ENCODE assay signal across 20 cellular contexts in the genomic region with DNA sequence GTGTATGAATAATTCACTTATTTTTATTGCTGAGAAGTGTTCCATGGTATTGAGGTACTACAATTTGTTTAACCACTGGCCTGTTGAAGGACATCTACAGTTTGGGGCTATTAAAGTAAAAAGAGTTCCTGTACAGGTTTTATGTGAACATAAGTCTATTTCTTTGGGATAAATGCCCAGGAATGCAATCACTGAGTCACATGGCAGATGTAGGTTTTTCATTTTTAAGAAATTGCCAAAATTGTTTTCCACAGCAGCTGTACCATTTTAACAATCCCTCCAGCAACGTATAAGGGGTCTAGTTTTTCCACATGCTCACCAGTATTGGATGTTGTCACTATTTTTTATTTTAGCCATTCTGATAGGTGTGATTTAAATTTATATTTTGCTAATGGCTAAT.
"Had no signal": no experiment of that assay in that cellular context is flagged by ENCODE, and none has a peak within 500 bp of the region (broad histone marks: within the 10 kb centered on the region; RNA-seq: fewer than 3 reads in every experiment).

No MANE protein-coding gene starts in this region.

- H3K36me3 Mint-ChIP-seq: activated naive CD8-positive, alpha-beta T cell treated with anti-CD3 and anti-CD28 coated beads, Interleukin-2, amount 10 ng/mL, durations not matched to agents 7 days and 5 days; natural killer cell treated with Interleukin-12 subunit alpha and Interleukin-12 subunit beta and Interleukin-15 and Interleukin-18, amount 100 ng/mL, for 72 hours had no signal

- H3K4me1 Mint-ChIP-seq: activated naive CD8-positive, alpha-beta T cell treated with anti-CD3 and anti-CD28 coated beads, Interleukin-2, amount 10 ng/mL, durations not matched to agents 7 days and 5 days; stimulated activated naive B cell treated with anti-CD40 and anti-IgM and Interleukin-4, amounts not matched to agents 10 μg/mL and 1 μg/mL and 100 μg/mL, for 72 hours; T-helper 17 cell had no signal

- DNase-seq: activated CD4-positive, alpha-beta T cell treated with anti-CD3 and anti-CD28 coated beads for 4 hours; activated CD4-positive, alpha-beta T cell treated with anti-CD3 and anti-CD28 coated beads, Interleukin-2, amount 50 U/mL, for 48 hours; activated CD4-positive, CD25-positive, alpha-beta regulatory T cell; activated CD8-positive, alpha-beta memory T cell treated with anti-CD3 and anti-CD28 coated beads, Interleukin-2, amount 50 U/mL, for 48 hours; activated naive CD4-positive, alpha-beta T cell; activated naive CD8-positive, alpha-beta T cell treated with anti-CD3 and anti-CD28 coated beads, Interleukin-2, amount 10 ng/mL, durations not matched to agents 7 days and 5 days; activated T-cell treated with anti-CD3 and anti-CD28 coated beads, Interleukin-2, amount 50 U/mL, for 4 hours; amniotic stem cell; effector CD4-positive, alpha-beta T cell; ovary; sigmoid colon; stimulated activated CD4-positive, alpha-beta T cell treated with anti-CD3 and anti-CD28 coated beads, Interleukin-2, amount 100 ng/mL, for 48 hours; stimulated activated naive B cell treated with anti-CD40 and anti-IgM and Interleukin-4, amounts not matched to agents 10 μg/mL and 1 μg/mL and 100 μg/mL, for 72 hours; SW 1271; T-helper 17 cell; transverse colon had no signal

- H3K27me3 Mint-ChIP-seq: dendritic cell treated with granulocyte-macrophage colony-stimulating factor and Interleukin-4, amounts not matched to agents 40 ng/mL and 50 ng/mL, for 4 days; stimulated activated naive B cell treated with anti-CD40 and anti-IgM and Interleukin-4, amounts not matched to agents 10 μg/mL and 1 μg/mL and 100 μg/mL, for 72 hours; T-helper 17 cell had no signal

- H3K27me3 ChIP-seq: cardiac muscle cell, ovary, sigmoid colon, transverse colon had no signal

- H3K9me3 Mint-ChIP-seq: activated naive CD8-positive, alpha-beta T cell treated with anti-CD3 and anti-CD28 coated beads, Interleukin-2, amount 10 ng/mL, durations not matched to agents 7 days and 5 days; activated T-helper 2 cell treated with anti-CD3 and anti-CD28 coated beads, Interferon-gamma antibody, Interleukin-2, Interleukin-4, amounts not matched to agents 10 μg/mL and 5 μg/mL and 100 μg/mL, durations not matched to agents 14 hours and 24 hours and 36 hours; dendritic cell treated with granulocyte-macrophage colony-stimulating factor and Interleukin-4, amounts not matched to agents 40 ng/mL and 50 ng/mL, for 4 days; natural killer cell treated with Interleukin-12 subunit alpha and Interleukin-12 subunit beta and Interleukin-15 and Interleukin-18, amount 100 ng/mL, for 72 hours had no signal

- H3K27ac ChIP-seq: cardiac muscle cell, ovary, transverse colon had no signal

- H3K36me3 ChIP-seq: cardiac muscle cell, ovary, sigmoid colon had no signal

- H3K9me3 ChIP-seq: ovary, sigmoid colon, transverse colon had no signal

- ATAC-seq: activated T-cell treated with anti-CD3 and anti-CD28 coated beads, Interleukin-2, amount 50 U/mL, for 4 hours; natural killer cell treated with Interleukin-12 subunit alpha and Interleukin-12 subunit beta and Interleukin-15 and Interleukin-18, amount 100 ng/mL, for 72 hours; stimulated activated naive B cell treated with anti-CD40 and anti-IgM and Interleukin-4, amounts not matched to agents 10 μg/mL and 1 μg/mL and 100 μg/mL, for 72 hours; T-helper 17 cell had no signal

- H3K27ac Mint-ChIP-seq: activated naive CD8-positive, alpha-beta T cell treated with anti-CD3 and anti-CD28 coated beads, Interleukin-2, amount 10 ng/mL, durations not matched to agents 7 days and 5 days; activated T-helper 2 cell treated with anti-CD3 and anti-CD28 coated beads, Interferon-gamma antibody, Interleukin-2, Interleukin-4, amounts not matched to agents 10 μg/mL and 5 μg/mL and 100 μg/mL, durations not matched to agents 14 hours and 24 hours and 36 hours; dendritic cell treated with granulocyte-macrophage colony-stimulating factor and Interleukin-4, amounts not matched to agents 40 ng/mL and 50 ng/mL, for 4 days; natural killer cell treated with Interleukin-12 subunit alpha and Interleukin-12 subunit beta and Interleukin-15 and Interleukin-18, amount 100 ng/mL, for 72 hours; stimulated activated naive B cell treated with anti-CD40 and anti-IgM and Interleukin-4, amounts not matched to agents 10 μg/mL and 1 μg/mL and 100 μg/mL, for 72 hours; T-helper 17 cell had no signal

- H3K4me3 ChIP-seq: cardiac muscle cell, ovary, sigmoid colon, transverse colon had no signal

- H3K4me3 Mint-ChIP-seq: activated naive CD8-positive, alpha-beta T cell treated with anti-CD3 and anti-CD28 coated beads, Interleukin-2, amount 10 ng/mL, durations not matched to agents 7 days and 5 days; activated T-cell treated with anti-CD3 and anti-CD28 coated beads, Interleukin-2, amount 50 U/mL, for 4 hours; dendritic cell treated with granulocyte-macrophage colony-stimulating factor and Interleukin-4, amounts not matched to agents 40 ng/mL and 50 ng/mL, for 4 days; natural killer cell treated with Interleukin-12 subunit alpha and Interleukin-12 subunit beta and Interleukin-15 and Interleukin-18, amount 100 ng/mL, for 72 hours; stimulated activated naive B cell treated with anti-CD40 and anti-IgM and Interleukin-4, amounts not matched to agents 10 μg/mL and 1 μg/mL and 100 μg/mL, for 72 hours; T-helper 17 cell had no signal
